In the genomic region with DNA sequence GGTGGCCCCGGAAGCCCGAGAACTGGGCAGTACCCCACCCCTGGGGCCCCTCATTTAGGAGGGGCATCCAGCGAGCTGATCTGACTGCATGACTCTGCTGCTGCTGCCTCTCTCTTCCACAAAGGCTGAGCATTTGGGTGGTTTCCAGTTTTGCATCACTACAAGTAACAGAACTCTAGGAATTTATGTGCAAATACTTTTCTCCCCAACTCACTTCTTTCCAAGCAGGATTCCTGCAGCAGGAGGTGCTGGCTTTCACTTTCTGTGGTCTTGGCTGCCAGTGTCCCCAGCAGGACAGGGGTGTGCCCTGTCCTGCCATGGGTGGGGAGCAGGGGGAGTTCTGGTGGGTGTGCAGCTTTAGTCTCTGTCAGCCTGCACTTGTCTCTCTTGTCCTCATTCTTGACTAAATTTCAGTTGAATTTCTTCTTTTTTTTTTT, we compare ENCODE assay signal across 10 cellular contexts. TPM values are rescaled to one million over a fixed set of nuclear protein-coding genes. Genes with fewer than 3 reads are reported as not detected.
A peak's percentile ranks its signal among the peaks of the same experiment; 100 is the strongest.
DNase-seq lines count a peak whose midpoint lies in the region; ATAC-seq and TF ChIP-seq lines count a peak whose summit lies in the region.
"Had no signal": no experiment of that assay in that cellular context is flagged by ENCODE, and none has a peak within 500 bp of the region (broad histone marks: within the 10 kb centered on the region; RNA-seq: fewer than 3 reads in every experiment).

No MANE protein-coding gene starts in this region.

- no peak overlapping the region for H3K4me3 ChIP-seq in aorta (ENCODE audit: low read length in 2 of 2)

- H3K4me1 Mint-ChIP-seq in T-helper 1 cell treated with Interleukin-12 subunit alpha and Interleukin-12 subunit beta and Interleukin-4 antibody, amounts not matched to agents 30 μg/mL and 1 μg/mL, for 36 hours (ENCODE audit: low read depth): peaks cover 12% of the 10 kb centered on the region
- H3K4me1 Mint-ChIP-seq in WTC11: peaks cover 13% of the 10 kb centered on the region
- H3K4me1 Mint-ChIP-seq in activated T-helper 1 cell treated with anti-CD3 and anti-CD28 coated beads, Interleukin-12 subunit alpha, Interleukin-12 subunit beta, Interleukin-2, Interleukin-4 antibody, amounts not matched to agents 30 ng/mL and 10 ng/mL and 1 ng/mL, durations not matched to agents 14 hours and 24 hours and 36 hours (ENCODE audit: low read depth): peaks cover 14% of the 10 kb centered on the region

- no peak for TF ChIP-seq CTCF in WTC11 (IDR thresholded peaks at IDR 0.05)

- intact Hi-C loops in aorta (cut with DNase I): no loop called here
- intact Hi-C loops in activated T-helper 1 cell treated with anti-CD3 and anti-CD28 coated beads, Interleukin-12 subunit alpha, Interleukin-12 subunit beta, Interleukin-2, Interleukin-4 antibody, amounts not matched to agents 30 ng/mL and 10 ng/mL and 1 ng/mL, durations not matched to agents 14 hours and 24 hours and 36 hours (cut with micrococcal nuclease): no loop called here

- 8 to 11% methylated on average over 3 of the region's 3 CpGs for WGBS in aorta, 2 donors

- CTCF ChIA-PET in WTC11 (lab: Charles Lee): interaction anchor here (0.8 to 6.1 kb wide), 3 partner anchors 9 to 99 kb away, joined by 3 to 32 read pairs (median 3); no protein-coding TSS in a partner anchor

- no peaks in the 10 kb centered on the region for H3K4me1 ChIP-seq in aorta (ENCODE audit: control insufficient read depth in 1 of 2, insufficient read depth in 2 of 2, low read length in 2 of 2)

- no peaks in the 10 kb centered on the region for H3K36me3 Mint-ChIP-seq in T-helper 1 cell treated with Interleukin-12 subunit alpha and Interleukin-12 subunit beta and Interleukin-4 antibody, amounts not matched to agents 30 μg/mL and 1 μg/mL, for 36 hours (ENCODE audit: low read depth)
- no peaks in the 10 kb centered on the region for H3K36me3 Mint-ChIP-seq in WTC11
- H3K36me3 Mint-ChIP-seq in activated T-helper 1 cell treated with anti-CD3 and anti-CD28 coated beads, Interleukin-12 subunit alpha, Interleukin-12 subunit beta, Interleukin-2, Interleukin-4 antibody, amounts not matched to agents 30 ng/mL and 10 ng/mL and 1 ng/mL, durations not matched to agents 14 hours and 24 hours and 36 hours (ENCODE audit: low read depth): no peaks in the 10 kb centered on the region

- no peak overlapping the region for H3K4me3 Mint-ChIP-seq in T-helper 1 cell treated with Interleukin-12 subunit alpha and Interleukin-12 subunit beta and Interleukin-4 antibody, amounts not matched to agents 30 μg/mL and 1 μg/mL, for 36 hours
- no peak overlapping the region for H3K4me3 Mint-ChIP-seq in WTC11
- no peak overlapping the region for H3K4me3 Mint-ChIP-seq in activated T-helper 1 cell treated with anti-CD3 and anti-CD28 coated beads, Interleukin-12 subunit alpha, Interleukin-12 subunit beta, Interleukin-2, Interleukin-4 antibody, amounts not matched to agents 30 ng/mL and 10 ng/mL and 1 ng/mL, durations not matched to agents 14 hours and 24 hours and 36 hours

- no peak for DNase-seq in T-helper 1 cell
- no peak for DNase-seq in WTC11 (ENCODE audit: low spot score)
- DNase-seq in iris pigment epithelial cell (ENCODE audit: low read depth): peak; percentile 93
- no peak for DNase-seq in aorta
- no peak for DNase-seq in activated T-helper 1 cell treated with anti-CD3 and anti-CD28 coated beads, Interleukin-12 subunit alpha, Interleukin-12 subunit beta, Interleukin-2, Interleukin-4 antibody, amounts not matched to agents 30 ng/mL and 10 ng/mL and 1 ng/mL, durations not matched to agents 14 hours and 24 hours and 36 hours (ENCODE audit: low spot score)
- DNase-seq in NCI-H1417 treated with DMSO at 0.1 percent for 48 hours (lab: John Stamatoyannopoulos, UW): no peak
- DNase-seq in stimulated activated CD4-positive, alpha-beta T cell treated with anti-CD3 and anti-CD28 coated beads, Interleukin-15, amount 100 ng/mL, for 24 hours: no peak
- DNase-seq: C1 segment of cervical spinal cord had no signal

- no peaks in the 10 kb centered on the region for H3K9me3 ChIP-seq in aorta (ENCODE audit: control insufficient read depth, low read length)
- H3K9me3 ChIP-seq: upper lobe of left lung had no signal

- peak overlapping the region; percentile 73 for H3K27ac Mint-ChIP-seq in T-helper 1 cell treated with Interleukin-12 subunit alpha and Interleukin-12 subunit beta and Interleukin-4 antibody, amounts not matched to agents 30 μg/mL and 1 μg/mL, for 36 hours
- H3K27ac Mint-ChIP-seq in WTC11: no peak overlapping the region
- no peak overlapping the region for H3K27ac Mint-ChIP-seq in activated T-helper 1 cell treated with anti-CD3 and anti-CD28 coated beads, Interleukin-12 subunit alpha, Interleukin-12 subunit beta, Interleukin-2, Interleukin-4 antibody, amounts not matched to agents 30 ng/mL and 10 ng/mL and 1 ng/mL, durations not matched to agents 14 hours and 24 hours and 36 hours

- peaks cover 10% of the 10 kb centered on the region for H3K27me3 Mint-ChIP-seq in T-helper 1 cell treated with Interleukin-12 subunit alpha and Interleukin-12 subunit beta and Interleukin-4 antibody, amounts not matched to agents 30 μg/mL and 1 μg/mL, for 36 hours (ENCODE audit: low read depth)
- H3K27me3 Mint-ChIP-seq in WTC11 (ENCODE audit: low read depth): peaks cover 3% of the 10 kb centered on the region; the same call in 1 of the 2 replicates
- no peaks in the 10 kb centered on the region for H3K27me3 Mint-ChIP-seq in activated T-helper 1 cell treated with anti-CD3 and anti-CD28 coated beads, Interleukin-12 subunit alpha, Interleukin-12 subunit beta, Interleukin-2, Interleukin-4 antibody, amounts not matched to agents 30 ng/mL and 10 ng/mL and 1 ng/mL, durations not matched to agents 14 hours and 24 hours and 36 hours (ENCODE audit: insufficient read depth)

- H3K36me3 ChIP-seq in aorta (ENCODE audit: control insufficient read depth in 1 of 2, insufficient read depth in 2 of 2, low read length in 1 of 2): no peaks in the 10 kb centered on the region
- H3K36me3 ChIP-seq: upper lobe of left lung had no signal

- H3K9me3 Mint-ChIP-seq in T-helper 1 cell treated with Interleukin-12 subunit alpha and Interleukin-12 subunit beta and Interleukin-4 antibody, amounts not matched to agents 30 μg/mL and 1 μg/mL, for 36 hours: no peaks in the 10 kb centered on the region
- no peaks in the 10 kb centered on the region for H3K9me3 Mint-ChIP-seq in WTC11
- no peaks in the 10 kb centered on the region for H3K9me3 Mint-ChIP-seq in activated T-helper 1 cell treated with anti-CD3 and anti-CD28 coated beads, Interleukin-12 subunit alpha, Interleukin-12 subunit beta, Interleukin-2, Interleukin-4 antibody, amounts not matched to agents 30 ng/mL and 10 ng/mL and 1 ng/mL, durations not matched to agents 14 hours and 24 hours and 36 hours

- no peaks in the 10 kb centered on the region for H3K27me3 ChIP-seq in aorta (ENCODE audit: control insufficient read depth in 1 of 2, insufficient read depth in 2 of 2, low read length in 1 of 2)
- H3K27me3 ChIP-seq: upper lobe of left lung had no signal

- no peak overlapping the region for H3K27ac ChIP-seq in aorta (ENCODE audit: low read depth in 1 of 2, low read length in 2 of 2)

- POLR2A ChIA-PET in WTC11 (lab: Charles Lee): no interaction called here

- ATAC-seq in WTC11 (peak; percentile 67), aorta (ENCODE audit: low FRiP score) (peak; percentile 49)

TF ChIP-seq in WTC11, 78 proteins besides CTCF, POLR2A, EP300 and RAD21 (continues in another document):
- TF ChIP-seq ZBTB21 (CRISPR knock-in tag; IDR thresholded peaks at IDR 0.05; ENCODE audit: borderline replicate concordance): no peak
- no peak for TF ChIP-seq FOXP1 (CRISPR knock-in tag; IDR thresholded peaks at IDR 0.05; ENCODE audit: borderline replicate concordance)
- no peak for TF ChIP-seq SOX15 (CRISPR knock-in tag; IDR thresholded peaks at IDR 0.05)
- no peak for TF ChIP-seq ZNF232 (CRISPR knock-in tag; IDR thresholded peaks at IDR 0.05)
- TF ChIP-seq TEAD1 (CRISPR knock-in tag; IDR thresholded peaks at IDR 0.05): no peak
- no peak for TF ChIP-seq ETV6 (CRISPR knock-in tag; IDR thresholded peaks at IDR 0.05)
- TF ChIP-seq ESRRA (CRISPR knock-in tag; IDR thresholded peaks at IDR 0.05; ENCODE audit: borderline replicate concordance): no peak
- no peak for TF ChIP-seq ZNF121 (CRISPR knock-in tag; IDR thresholded peaks at IDR 0.05)
- no peak for TF ChIP-seq GABPB1 (CRISPR knock-in tag; IDR thresholded peaks at IDR 0.05)
- TF ChIP-seq ZNF396 (CRISPR knock-in tag; IDR thresholded peaks at IDR 0.05; ENCODE audit: borderline replicate concordance): no peak
- TF ChIP-seq, protein P1, sequence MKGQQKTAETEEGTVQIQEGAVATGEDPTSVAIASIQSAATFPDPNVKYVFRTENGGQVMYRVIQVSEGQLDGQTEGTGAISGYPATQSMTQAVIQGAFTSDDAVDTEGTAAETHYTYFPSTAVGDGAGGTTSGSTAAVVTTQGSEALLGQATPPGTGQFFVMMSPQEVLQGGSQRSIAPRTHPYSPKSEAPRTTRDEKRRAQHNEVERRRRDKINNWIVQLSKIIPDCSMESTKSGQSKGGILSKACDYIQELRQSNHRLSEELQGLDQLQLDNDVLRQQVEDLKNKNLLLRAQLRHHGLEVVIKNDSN (CRISPR knock-in tag; IDR thresholded peaks at IDR 0.05): no peak
- TF ChIP-seq TCF7 (CRISPR knock-in tag; IDR thresholded peaks at IDR 0.05; ENCODE audit: low read depth): no peak
- no peak for TF ChIP-seq JUN (CRISPR knock-in tag; IDR thresholded peaks at IDR 0.05)
- TF ChIP-seq GRHL2 (CRISPR knock-in tag; IDR thresholded peaks at IDR 0.05; ENCODE audit: insufficient replicate concordance, severe bottlenecking): no peak
- TF ChIP-seq RORB (CRISPR knock-in tag; IDR thresholded peaks at IDR 0.05): no peak

RNA-seq across cellular contexts. Expression of a gene that starts 21.2 kb away (rescaled TPM):
- total RNA-seq in WTC11 (2021): 0.09 to 0.18 TPM (median 0.09 TPM) in 3 replicates
- 1 to 10 TPM; 1.2 to 1.6 TPM for total RNA-seq in aorta
- under 1 TPM; 0.38 to 0.72 TPM for polyA plus RNA-seq in aorta
- 0.21 and 0.27 TPM in 2 replicates for total RNA-seq in activated T-helper 1 cell treated with anti-CD3 and anti-CD28 coated beads, Interleukin-12 subunit alpha, Interleukin-12 subunit beta, Interleukin-2, Interleukin-4 antibody, amounts not matched to agents 30 ng/mL and 10 ng/mL and 1 ng/mL, durations not matched to agents 14 hours and 24 hours and 36 hours

RNA-seq across cellular contexts. Expression of a gene that starts 38.6 kb away (rescaled TPM):
- 77.0 to 105 TPM (median 86.2 TPM) in 3 replicates for total RNA-seq in WTC11 (2021)
- 10 to 100 TPM; 60.7 to 67.0 TPM for total RNA-seq in aorta
- polyA plus RNA-seq in aorta: 10 to 100 TPM; 42.2 to 71.6 TPM
- 117 and 123 TPM in 2 replicates for total RNA-seq in activated T-helper 1 cell treated with anti-CD3 and anti-CD28 coated beads, Interleukin-12 subunit alpha, Interleukin-12 subunit beta, Interleukin-2, Interleukin-4 antibody, amounts not matched to agents 30 ng/mL and 10 ng/mL and 1 ng/mL, durations not matched to agents 14 hours and 24 hours and 36 hours

RNA-seq across cellular contexts. Expression of a gene that starts 39.5 kb away (rescaled TPM):
- total RNA-seq in WTC11 (2021): 186 to 198 TPM (median 194 TPM) in 3 replicates
- total RNA-seq in aorta: 10 to 100 TPM; 43.4 to 44.8 TPM
- polyA plus RNA-seq in aorta: 10 to 100 TPM; 75.2 to 91.4 TPM
- 155 and 158 TPM in 2 replicates for total RNA-seq in activated T-helper 1 cell treated with anti-CD3 and anti-CD28 coated beads, Interleukin-12 subunit alpha, Interleukin-12 subunit beta, Interleukin-2, Interleukin-4 antibody, amounts not matched to agents 30 ng/mL and 10 ng/mL and 1 ng/mL, durations not matched to agents 14 hours and 24 hours and 36 hours
